Comparison of ENCODE assay signal across 1 cellular context in the genomic region with DNA sequence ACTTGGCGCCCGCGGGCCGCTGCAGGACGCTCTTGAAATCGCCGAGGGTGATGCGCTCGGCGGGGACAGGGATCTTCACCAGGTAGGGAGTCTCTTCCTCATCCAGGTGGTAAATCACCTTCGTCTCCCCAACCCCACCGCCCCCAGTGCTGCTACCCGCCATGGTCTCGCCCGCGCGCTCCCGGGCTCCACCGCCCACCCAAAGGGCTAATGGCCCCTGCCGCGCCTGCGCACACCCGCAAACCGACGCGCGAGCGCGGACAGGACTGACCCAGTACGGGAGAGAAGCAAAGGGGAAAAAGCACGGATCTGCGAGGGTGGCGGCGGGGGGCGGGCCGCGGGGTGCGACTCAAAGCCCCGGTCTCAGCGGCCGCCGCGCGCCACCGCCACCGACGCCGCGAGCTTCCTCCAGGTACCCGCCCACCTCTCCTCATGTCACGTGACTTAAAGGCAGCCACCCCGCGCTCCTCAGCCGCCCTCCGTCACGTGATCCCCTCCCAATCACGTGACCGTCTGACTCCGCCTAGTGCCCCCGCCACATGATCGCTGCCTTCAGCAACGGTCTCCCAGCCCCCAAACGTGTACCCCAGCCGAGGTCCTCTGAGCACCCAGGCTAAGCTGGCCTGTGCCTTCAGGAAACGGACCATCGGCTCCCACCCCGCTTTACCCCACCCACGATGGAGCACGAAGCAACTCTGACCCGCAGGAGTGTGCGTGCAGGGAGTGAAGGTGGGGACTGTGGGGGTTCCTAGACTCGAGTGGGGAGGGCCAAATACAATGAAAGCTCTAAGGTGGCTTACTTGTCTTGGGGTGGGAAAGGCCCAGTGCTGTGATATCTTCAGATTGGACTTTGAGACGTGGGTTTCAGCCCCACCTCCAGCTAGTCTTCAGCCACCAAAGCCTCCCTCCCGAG.
TF ChIP-seq lines count a peak whose summit lies in the region.

Gene DVL2 (minus strand): TSS at position 418 of the 913 bp plus-strand sequence. CDS start 255 bp downstream, at position 163.

TF ChIP-seq in HepG2, 621 proteins besides CTCF, POLR2A, EP300 and RAD21 (continued from another document and continues in another):
- TF ChIP-seq, protein P1, sequence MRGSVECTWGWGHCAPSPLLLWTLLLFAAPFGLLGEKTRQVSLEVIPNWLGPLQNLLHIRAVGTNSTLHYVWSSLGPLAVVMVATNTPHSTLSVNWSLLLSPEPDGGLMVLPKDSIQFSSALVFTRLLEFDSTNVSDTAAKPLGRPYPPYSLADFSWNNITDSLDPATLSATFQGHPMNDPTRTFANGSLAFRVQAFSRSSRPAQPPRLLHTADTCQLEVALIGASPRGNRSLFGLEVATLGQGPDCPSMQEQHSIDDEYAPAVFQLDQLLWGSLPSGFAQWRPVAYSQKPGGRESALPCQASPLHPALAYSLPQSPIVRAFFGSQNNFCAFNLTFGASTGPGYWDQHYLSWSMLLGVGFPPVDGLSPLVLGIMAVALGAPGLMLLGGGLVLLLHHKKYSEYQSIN (CRISPR knock-in tag; IDR thresholded peaks at IDR 0.05; ENCODE audit: borderline replicate concordance), result no peak
- TF ChIP-seq ZNF768 (CRISPR knock-in tag; IDR thresholded peaks at IDR 0.05) (peak; percentile 57; the same call in 1 of the 2 replicates), DNMT1 (CRISPR knock-in tag; IDR thresholded peaks at IDR 0.05) (peak; percentile 77), SOX5 (CRISPR knock-in tag; IDR thresholded peaks at IDR 0.05; ENCODE audit: borderline replicate concordance) (peak; percentile 63; the same call in 1 of the 2 replicates), ZNF280B (CRISPR knock-in tag; IDR thresholded peaks at IDR 0.05; ENCODE audit: borderline replicate concordance) (no peak; the same call in 1 of the 2 replicates), ZNF777 (CRISPR knock-in tag; IDR thresholded peaks at IDR 0.05) (peak; percentile 79), KDM2A (CRISPR knock-in tag; IDR thresholded peaks at IDR 0.05; ENCODE audit: borderline replicate concordance, low read depth) (peak; percentile 100), HMG20A (CRISPR knock-in tag; IDR thresholded peaks at IDR 0.05; ENCODE audit: borderline replicate concordance) (no peak), NRL (CRISPR knock-in tag; IDR thresholded peaks at IDR 0.05; ENCODE audit: borderline replicate concordance) (no peak; the same call in 1 of the 2 replicates), CEBPB (IDR thresholded peaks at IDR 0.05; ENCODE audit: borderline replicate concordance, low read depth, low read length) (no peak), RBM22 (optimal IDR thresholded peaks at IDR 0.05; ENCODE audit: low read length) (peak; percentile 99), XBP1 (CRISPR knock-in tag; IDR thresholded peaks at IDR 0.05) (no peak), PITX1 (CRISPR knock-in tag; IDR thresholded peaks at IDR 0.05) (0 out of 2 replicates have a peak, but pooled peaks have one; percentile 45), ZKSCAN8 (CRISPR knock-in tag; IDR thresholded peaks at IDR 0.05; ENCODE audit: borderline replicate concordance) (no peak; the same call in 1 of the 2 replicates), ZNF710 (CRISPR knock-in tag; IDR thresholded peaks at IDR 0.05; ENCODE audit: borderline replicate concordance) (no peak), ZNF589 (CRISPR knock-in tag; conservative IDR thresholded peaks at IDR 0.05) (peak; percentile 78; the same call in 1 of the 2 replicates), ZNF720 (CRISPR knock-in tag; IDR thresholded peaks at IDR 0.05) (peak; percentile 77; the same call in 1 of the 2 replicates), ZNF383 (CRISPR knock-in tag; IDR thresholded peaks at IDR 0.05; ENCODE audit: borderline replicate concordance) (peak; percentile 63; the same call in 1 of the 2 replicates), ZNF547 (CRISPR knock-in tag; IDR thresholded peaks at IDR 0.05) (peak; percentile 66), NFE2L2 (IDR thresholded peaks at IDR 0.05; ENCODE audit: low read length) (no peak), ZNF510 (CRISPR knock-in tag; IDR thresholded peaks at IDR 0.05; ENCODE audit: low read depth) (peak; percentile 52; the same call in 1 of the 2 replicates), ARID3A (IDR thresholded peaks at IDR 0.05; ENCODE audit: low read depth, low read length) (no peak), SETDB1 (CRISPR knock-in tag; IDR thresholded peaks at IDR 0.05; ENCODE audit: borderline replicate concordance) (no peak), ZNF138 (CRISPR knock-in tag; IDR thresholded peaks at IDR 0.05; ENCODE audit: low read depth) (peak; percentile 92; the same call in 1 of the 2 replicates), POLR2AphosphoS5 (IDR thresholded peaks at IDR 0.05; ENCODE audit: low read depth, low read length) (peak; percentile 90), ZNF556 (CRISPR knock-in tag; IDR thresholded peaks at IDR 0.05; ENCODE audit: borderline replicate concordance) (peak; percentile 74), TEF (CRISPR knock-in tag; IDR thresholded peaks at IDR 0.05) (peak; percentile 48; the same call in 1 of the 2 replicates), CENPT (CRISPR knock-in tag; IDR thresholded peaks at IDR 0.05; ENCODE audit: low read depth) (no peak), GPN1 (CRISPR knock-in tag; IDR thresholded peaks at IDR 0.05; ENCODE audit: borderline replicate concordance) (no peak; the same call in 1 of the 2 replicates), ZBTB46 (CRISPR knock-in tag; IDR thresholded peaks at IDR 0.05; ENCODE audit: borderline replicate concordance) (no peak), MEIS1 (CRISPR knock-in tag; IDR thresholded peaks at IDR 0.05; ENCODE audit: borderline replicate concordance) (0 out of 2 replicates have a peak, but pooled peaks have one; percentile 19), ZNF350 (CRISPR knock-in tag; IDR thresholded peaks at IDR 0.05; ENCODE audit: borderline replicate concordance, low read depth) (peak; percentile 83), CBX5 (CRISPR knock-in tag; IDR thresholded peaks at IDR 0.05; ENCODE audit: borderline replicate concordance) (peak; percentile 71; the same call in 1 of the 2 replicates), ZNF468 (CRISPR knock-in tag; IDR thresholded peaks at IDR 0.05) (no peak; the same call in 1 of the 2 replicates), ZFP82 (CRISPR knock-in tag; IDR thresholded peaks at IDR 0.05; ENCODE audit: borderline replicate concordance) (peak; percentile 80; the same call in 1 of the 2 replicates), ZBTB7A (CRISPR knock-in tag; IDR thresholded peaks at IDR 0.05) (peak; percentile 55; the same call in 1 of the 2 replicates)
- TF ChIP-seq, protein P2, sequence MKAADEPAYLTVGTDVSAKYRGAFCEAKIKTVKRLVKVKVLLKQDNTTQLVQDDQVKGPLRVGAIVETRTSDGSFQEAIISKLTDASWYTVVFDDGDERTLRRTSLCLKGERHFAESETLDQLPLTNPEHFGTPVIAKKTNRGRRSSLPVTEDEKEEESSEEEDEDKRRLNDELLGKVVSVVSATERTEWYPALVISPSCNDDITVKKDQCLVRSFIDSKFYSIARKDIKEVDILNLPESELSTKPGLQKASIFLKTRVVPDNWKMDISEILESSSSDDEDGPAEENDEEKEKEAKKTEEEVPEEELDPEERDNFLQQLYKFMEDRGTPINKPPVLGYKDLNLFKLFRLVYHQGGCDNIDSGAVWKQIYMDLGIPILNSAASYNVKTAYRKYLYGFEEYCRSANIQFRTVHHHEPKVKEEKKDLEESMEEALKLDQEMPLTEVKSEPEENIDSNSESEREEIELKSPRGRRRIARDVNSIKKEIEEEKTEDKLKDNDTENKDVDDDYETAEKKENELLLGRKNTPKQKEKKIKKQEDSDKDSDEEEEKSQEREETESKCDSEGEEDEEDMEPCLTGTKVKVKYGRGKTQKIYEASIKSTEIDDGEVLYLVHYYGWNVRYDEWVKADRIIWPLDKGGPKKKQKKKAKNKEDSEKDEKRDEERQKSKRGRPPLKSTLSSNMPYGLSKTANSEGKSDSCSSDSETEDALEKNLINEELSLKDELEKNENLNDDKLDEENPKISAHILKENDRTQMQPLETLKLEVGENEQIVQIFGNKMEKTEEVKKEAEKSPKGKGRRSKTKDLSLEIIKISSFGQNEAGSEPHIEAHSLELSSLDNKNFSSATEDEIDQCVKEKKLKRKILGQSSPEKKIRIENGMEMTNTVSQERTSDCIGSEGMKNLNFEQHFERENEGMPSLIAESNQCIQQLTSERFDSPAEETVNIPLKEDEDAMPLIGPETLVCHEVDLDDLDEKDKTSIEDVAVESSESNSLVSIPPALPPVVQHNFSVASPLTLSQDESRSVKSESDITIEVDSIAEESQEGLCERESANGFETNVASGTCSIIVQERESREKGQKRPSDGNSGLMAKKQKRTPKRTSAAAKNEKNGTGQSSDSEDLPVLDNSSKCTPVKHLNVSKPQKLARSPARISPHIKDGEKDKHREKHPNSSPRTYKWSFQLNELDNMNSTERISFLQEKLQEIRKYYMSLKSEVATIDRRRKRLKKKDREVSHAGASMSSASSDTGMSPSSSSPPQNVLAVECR (CRISPR knock-in tag; IDR thresholded peaks at IDR 0.05; ENCODE audit: borderline replicate concordance), result peak; percentile 96
- TF ChIP-seq, protein P3, sequence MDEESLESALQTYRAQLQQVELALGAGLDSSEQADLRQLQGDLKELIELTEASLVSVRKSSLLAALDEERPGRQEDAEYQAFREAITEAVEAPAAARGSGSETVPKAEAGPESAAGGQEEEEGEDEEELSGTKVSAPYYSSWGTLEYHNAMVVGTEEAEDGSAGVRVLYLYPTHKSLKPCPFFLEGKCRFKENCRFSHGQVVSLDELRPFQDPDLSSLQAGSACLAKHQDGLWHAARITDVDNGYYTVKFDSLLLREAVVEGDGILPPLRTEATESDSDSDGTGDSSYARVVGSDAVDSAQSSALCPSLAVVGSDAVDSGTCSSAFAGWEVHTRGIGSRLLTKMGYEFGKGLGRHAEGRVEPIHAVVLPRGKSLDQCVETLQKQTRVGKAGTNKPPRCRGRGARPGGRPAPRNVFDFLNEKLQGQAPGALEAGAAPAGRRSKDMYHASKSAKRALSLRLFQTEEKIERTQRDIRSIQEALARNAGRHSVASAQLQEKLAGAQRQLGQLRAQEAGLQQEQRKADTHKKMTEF (CRISPR knock-in tag; IDR thresholded peaks at IDR 0.05), result peak; percentile 90
- TF ChIP-seq, protein P4, sequence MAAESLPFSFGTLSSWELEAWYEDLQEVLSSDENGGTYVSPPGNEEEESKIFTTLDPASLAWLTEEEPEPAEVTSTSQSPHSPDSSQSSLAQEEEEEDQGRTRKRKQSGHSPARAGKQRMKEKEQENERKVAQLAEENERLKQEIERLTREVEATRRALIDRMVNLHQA (CRISPR knock-in tag; IDR thresholded peaks at IDR 0.05), result no peak
